Comparison of ENCODE assay signal across 9 cellular contexts in the genomic region with DNA sequence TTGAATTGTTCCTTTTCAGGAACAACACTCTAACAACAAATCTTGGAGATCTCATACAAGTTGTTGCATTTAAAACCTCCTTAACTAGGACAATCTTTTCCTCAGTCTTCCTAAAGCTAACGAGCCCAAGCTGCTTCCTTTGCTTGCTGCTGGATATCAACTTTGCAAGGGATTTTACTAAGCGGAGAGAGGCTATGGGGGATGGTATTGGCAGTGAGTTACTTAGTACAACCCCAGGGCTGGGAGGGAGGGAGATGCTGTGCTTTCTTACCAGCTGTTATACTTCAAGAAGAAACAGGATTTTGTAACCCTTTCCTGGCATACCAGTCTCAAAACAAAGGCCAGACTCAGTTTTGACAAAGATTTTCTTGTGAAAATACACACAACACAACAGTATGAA. TPM values are rescaled to one million over a fixed set of nuclear protein-coding genes. Genes with fewer than 3 reads are reported as not detected.
DNase-seq lines count a peak whose midpoint lies in the region; ATAC-seq and TF ChIP-seq lines count a peak whose summit lies in the region.
"Had no signal": no experiment of that assay in that cellular context is flagged by ENCODE, and none has a peak within 500 bp of the region (broad histone marks: within the 10 kb centered on the region; RNA-seq: fewer than 3 reads in every experiment).

No MANE protein-coding gene starts in this region.

- DNase-seq in dedifferentiated amniotic fluid mesenchymal stem cell (ENCODE audit: extremely low spot score) (peak; percentile 92), right lobe of liver (no peak), testis (peak; percentile 84), HUDEP-2 (lab: John Stamatoyannopoulos, UW; ENCODE audit: unreplicated experiment in 76 of 76) (no peak)
- no peak for DNase-seq in activated CD4-positive, alpha-beta T cell treated with anti-CD3 and anti-CD28 coated beads for 4 hours
- DNase-seq in activated CD4-positive, alpha-beta T cell treated with anti-CD3 and anti-CD28 coated beads for 48 hours = no peak
- DNase-seq: activated CD8-positive, alpha-beta T cell treated with anti-CD3 and anti-CD28 coated beads, Interleukin-2, amount 10 ng/mL, durations not matched to agents 7 days and 5 days had no signal

- TF ChIP-seq CTCF in right lobe of liver (IDR thresholded peaks at IDR 0.05) (no peak), testis (IDR thresholded peaks at IDR 0.05) (no peak)

- no peaks in the 10 kb centered on the region for H3K27me3 ChIP-seq in HUES64 (ENCODE audit: insufficient read depth, low read length)
- no peaks in the 10 kb centered on the region for H3K27me3 ChIP-seq in right lobe of liver
- H3K27me3 ChIP-seq in testis = no peaks in the 10 kb centered on the region

- TF ChIP-seq POLR2A in right lobe of liver (IDR thresholded peaks at IDR 0.05) (no peak), testis (IDR thresholded peaks at IDR 0.05) (no peak)

- peak; percentile 15 to 60 (median 51) for ATAC-seq in right lobe of liver
- no peak for ATAC-seq in GM21423 (IDR thresholded peaks at IDR 0.05; ENCODE audit: unreplicated experiment)
- ATAC-seq: activated CD8-positive, alpha-beta T cell treated with anti-CD3 and anti-CD28 coated beads, Interleukin-2, amount 10 ng/mL, durations not matched to agents 7 days and 5 days had no signal

- H3K27ac ChIP-seq in HUES64 (ENCODE audit: low read depth, low read length) = peak overlapping the region; percentile 64
- peak overlapping the region; percentile 32 to 47 (median 45) for H3K27ac ChIP-seq in right lobe of liver
- H3K27ac ChIP-seq in testis = peak overlapping the region; percentile 81 to 84

- 10% methylated on average over 2 of the region's 2 CpGs for WGBS in HUES64
- 50% methylated on average over 2 of the region's 2 CpGs for WGBS in right lobe of liver (ENCODE audit: insufficient coverage, low coverage, low lambda C conversion rate, missing lambda C conversion rate)
- WGBS in testis, 2 donors = 36 to 37% methylated on average over 2 of the region's 2 CpGs

- H3K36me3 ChIP-seq in HUES64 (ENCODE audit: insufficient read depth, low read length) (no peaks in the 10 kb centered on the region), right lobe of liver (no peaks in the 10 kb centered on the region), testis (ENCODE audit: low read depth, missing control alignments) (no peaks in the 10 kb centered on the region)

- peak overlapping the region; percentile 32 for H3K4me3 ChIP-seq in HUES64 (ENCODE audit: low read length)
- H3K4me3 ChIP-seq in right lobe of liver = no peak overlapping the region
- peak overlapping the region in 1 of 2 donors; percentile 9 for H3K4me3 ChIP-seq in testis

- H3K4me1 ChIP-seq in HUES64 (ENCODE audit: insufficient read depth, low read length) = peaks cover 22% of the 10 kb centered on the region
- no peaks in the 10 kb centered on the region for H3K4me1 ChIP-seq in right lobe of liver
- peaks cover 34% of the 10 kb centered on the region for H3K4me1 ChIP-seq in testis

- H3K9me3 ChIP-seq in HUES64 (ENCODE audit: insufficient read depth, low read depth, low read length) (no peaks in the 10 kb centered on the region), right lobe of liver (no peaks in the 10 kb centered on the region), testis (no peaks in the 10 kb centered on the region)

- H3K9ac ChIP-seq in HUES64 (ENCODE audit: low read depth, low read length) = peak overlapping the region; percentile 9; the same call in 1 of the 2 replicates

- intact Hi-C loops in right lobe of liver (cut with DNase I) (no loop called here), testis (cut with DNase I; ENCODE audit: low total_unique reads) (no loop called here)

RNA-seq across cellular contexts. Expression of gene COL1A2, which starts 19.5 kb away (rescaled TPM):
- 44.4 TPM for polyA plus RNA-seq in HUES64 (2013, experiment 1 of 2)
- 62.5 TPM for polyA plus RNA-seq in HUES64 (2013, experiment 2 of 2)
- total RNA-seq in right lobe of liver = 10 to 100 TPM in 5 of 6 experiments, 1 to 10 TPM in 1; 5.6 to 49.8 (median 18.4) TPM
- total RNA-seq in testis = 100 to 1,000 TPM; 465 to 866 TPM
- polyA plus RNA-seq in testis (ENCODE audit: insufficient read depth, low read depth, low replicate concordance) = 979 TPM

Comparison
In these comparisons a context has a peak if more than half of its experiments do, and no peak if none do; other contexts are left out.
1. DNase-seq: peak in dedifferentiated amniotic fluid mesenchymal stem cell (single experiment) and testis (single experiment); none in right lobe of liver (0 of 3), activated CD4-positive, alpha-beta T cell treated with anti-CD3 and anti-CD28 coated beads for 4 hours (0 of 2), HUDEP-2 (0 of 76) and activated CD4-positive, alpha-beta T cell treated with anti-CD3 and anti-CD28 coated beads for 48 hours (single experiment).
2. RNA of gene COL1A2, which starts 19.5 kb away (total RNA-seq): 465 to 866 TPM in testis; 5.6 to 49.8 TPM in right lobe of liver; every median in the first group is over 4 times any median in the second.
3. Peak in every context shown above with its lines, with median percentiles within 50 percentile points of each other: H3K27ac ChIP-seq.